In genomic region chr7:3861941-3862340, GRCh38 we compare ENCODE assay signal across 10 cellular contexts.
A peak's percentile ranks its signal among the peaks of the same experiment; 100 is the strongest.
DNase-seq lines count a peak whose midpoint lies in the region; ATAC-seq and TF ChIP-seq lines count a peak whose summit lies in the region.
"Had no signal": no experiment of that assay in that cellular context is flagged by ENCODE, and none has a peak within 500 bp of the region (broad histone marks: within the 10 kb centered on the region; RNA-seq: fewer than 3 reads in every experiment).

No MANE protein-coding gene starts in this region.

- BruUV-seq in MCF 10A (replicated peaks; lab: Mats Ljungman, UMichigan), result no TSS peak

- H3K9me3 ChIP-seq in SK-N-SH, result no peaks in the 10 kb centered on the region
- peaks cover 0 to 2% of the 10 kb centered on the region in 2 donors for H3K9me3 ChIP-seq in left lung
- H3K9me3 ChIP-seq in transverse colon, result no peaks in the 10 kb centered on the region

- no peaks in the 10 kb centered on the region for H3F3A ChIP-seq in SK-N-SH (replicated peaks; ENCODE audit: insufficient read depth)

- CTCF ChIA-PET in SK-N-SH (lab: Yijun Ruan, JAX), result interaction anchor here (1.2 kb wide), 1 partner anchor 10 kb away, joined by 5 read pairs; no protein-coding TSS in a partner anchor
- CTCF ChIA-PET in MCF 10A (lab: Yijun Ruan, JAX), result interaction anchor here (0.6 to 1.2 kb wide), 2 partner anchors 34 to 768 kb away, joined by 3 to 4 read pairs; no protein-coding TSS in a partner anchor
- CTCF ChIA-PET in activated CD4-positive, alpha-beta memory T cell treated with anti-CD3 and anti-CD28 coated beads for 36 hours (lab: Charles Lee), result no interaction called here

- POLR2A ChIA-PET in SK-N-SH (lab: Yijun Ruan, JAX), result no interaction called here
- POLR2A ChIA-PET in MCF 10A (lab: Yijun Ruan, JAX), result interaction anchor here (1.0 to 1.7 kb wide), 4 partner anchors 10 to 676 kb away, joined by 3 to 5 read pairs (median 4); no protein-coding TSS in a partner anchor
- POLR2A ChIA-PET in activated CD4-positive, alpha-beta memory T cell treated with anti-CD3 and anti-CD28 coated beads for 36 hours (lab: Charles Lee), result no interaction called here

- H3K4me1 Mint-ChIP-seq in MCF 10A (ENCODE audit: insufficient read depth, unreplicated experiment), result peaks cover 19% of the 10 kb centered on the region
- peaks cover 6% of the 10 kb centered on the region for H3K4me1 Mint-ChIP-seq in activated CD4-positive, alpha-beta memory T cell treated with anti-CD3 and anti-CD28 coated beads for 36 hours (ENCODE audit: low read depth)
- H3K4me1 Mint-ChIP-seq: activated naive CD4-positive, alpha-beta T cell treated with anti-CD3 and anti-CD28 coated beads, Interleukin-2, amount 50 U/mL, for 24 hours had no signal

- in situ Hi-C loops in transverse colon (cut with MboI; ENCODE audit: low pct_ligation_motif_present in 1 of 4, low pct_unique_long_range_greater_than_20kb in 1 of 4, low sequenced_read_pairs in 3 of 4), result no loop called here

- 22% methylated on average over 5 of the region's 5 CpGs for WGBS in SK-N-SH (ENCODE audit: low lambda C conversion rate)
- 0 to 22% methylated on average over 1 to 5 of the region's 5 CpGs for WGBS in transverse colon (ENCODE audit: low coverage in 1 of 2), 2 donors

- H3K27me3 Mint-ChIP-seq in MCF 10A (ENCODE audit: insufficient read depth, unreplicated experiment), result no peaks in the 10 kb centered on the region
- H3K27me3 Mint-ChIP-seq in activated CD4-positive, alpha-beta memory T cell treated with anti-CD3 and anti-CD28 coated beads for 36 hours, result peaks cover 5% of the 10 kb centered on the region

- DNase-seq in SK-N-SH (no peak), MCF 10A (ENCODE audit: unreplicated experiment) (peak; percentile 85), left lung (peak in 1 of 2 donors; percentile 37), transverse colon (no peak)
- no peak for DNase-seq in activated CD4-positive, alpha-beta memory T cell treated with anti-CD3 and anti-CD28 coated beads for 36 hours
- DNase-seq: AML-193 had no signal

- peaks cover 17% of the 10 kb centered on the region for H3K9me3 Mint-ChIP-seq in MCF 10A (ENCODE audit: unreplicated experiment)
- H3K9me3 Mint-ChIP-seq in activated CD4-positive, alpha-beta memory T cell treated with anti-CD3 and anti-CD28 coated beads for 36 hours, result no peaks in the 10 kb centered on the region
- H3K9me3 Mint-ChIP-seq: activated naive CD4-positive, alpha-beta T cell treated with anti-CD3 and anti-CD28 coated beads, Interleukin-2, amount 50 U/mL, for 24 hours had no signal

- H3K9ac ChIP-seq in SK-N-SH, result no peak overlapping the region

- no peaks in the 10 kb centered on the region for H3K27me3 ChIP-seq in SK-N-SH (ENCODE audit: insufficient read depth)
- H3K27me3 ChIP-seq in left lung, result no peaks in the 10 kb centered on the region
- H3K27me3 ChIP-seq in transverse colon, result no peaks in the 10 kb centered on the region

- no peak for TF ChIP-seq POLR2A in transverse colon (IDR thresholded peaks at IDR 0.05)

- H3K27ac Mint-ChIP-seq in MCF 10A (ENCODE audit: low read depth, unreplicated experiment), result peak overlapping the region; percentile 73
- no peak overlapping the region for H3K27ac Mint-ChIP-seq in activated CD4-positive, alpha-beta memory T cell treated with anti-CD3 and anti-CD28 coated beads for 36 hours
- H3K27ac Mint-ChIP-seq: activated naive CD4-positive, alpha-beta T cell treated with anti-CD3 and anti-CD28 coated beads, Interleukin-2, amount 50 U/mL, for 24 hours had no signal

- ATAC-seq in SK-N-SH treated with all-trans-retinoic acid at 6 μM for 48 hours (no peak), left lung (peak; percentile 91), HG02938 (IDR thresholded peaks at IDR 0.05; ENCODE audit: unreplicated experiment) (no peak), HG03045 (IDR thresholded peaks at IDR 0.05; ENCODE audit: unreplicated experiment) (no peak)

- H3K4me1 ChIP-seq in SK-N-SH (ENCODE audit: control insufficient read depth in 1 of 2, insufficient read depth in 2 of 2, low read depth in 1 of 2, low read length in 1 of 2) (no peaks in the 10 kb centered on the region), left lung (peaks cover 9 to 17% of the 10 kb centered on the region in 2 donors), transverse colon (peaks cover 0 to 7% (median 0%) of the 10 kb centered on the region in 4 donors)

- H3K4me3 ChIP-seq in SK-N-SH (ENCODE audit: low read depth in 2 of 2, low read length in 1 of 2), result no peak overlapping the region
- no peak overlapping the region for H3K4me3 ChIP-seq in left lung
- no peak overlapping the region for H3K4me3 ChIP-seq in transverse colon

- peak overlapping the region; percentile 7 for H3K4me3 Mint-ChIP-seq in MCF 10A (ENCODE audit: unreplicated experiment)
- no peak overlapping the region for H3K4me3 Mint-ChIP-seq in activated CD4-positive, alpha-beta memory T cell treated with anti-CD3 and anti-CD28 coated beads for 36 hours
- H3K4me3 Mint-ChIP-seq: activated naive CD4-positive, alpha-beta T cell treated with anti-CD3 and anti-CD28 coated beads, Interleukin-2, amount 50 U/mL, for 24 hours had no signal

- no peaks in the 10 kb centered on the region for H3K9me2 ChIP-seq in SK-N-SH

- H3K27ac ChIP-seq in SK-N-SH (ENCODE audit: low read depth in 2 of 2, low read length in 1 of 2) (no peak overlapping the region), left lung (peak overlapping the region; percentile 47 to 74), transverse colon (peak overlapping the region in 3 of 4 donors; percentile 7 to 40 (median 26))

- TF ChIP-seq EP300 in SK-N-SH (IDR thresholded peaks at IDR 0.05; ENCODE audit: borderline replicate concordance in 1 of 2, low read depth in 1 of 2, low read length in 1 of 2) (no peak), transverse colon (IDR thresholded peaks at IDR 0.05; ENCODE audit: low read depth) (no peak)

- H2AFZ ChIP-seq in SK-N-SH (ENCODE audit: low read depth), result no peak overlapping the region

- TF ChIP-seq RAD21 in SK-N-SH (IDR thresholded peaks at IDR 0.05; ENCODE audit: low read length), result no peak

- H4K20me1 ChIP-seq in SK-N-SH (ENCODE audit: insufficient read depth), result no peaks in the 10 kb centered on the region

- no peaks in the 10 kb centered on the region for H3K79me2 ChIP-seq in SK-N-SH (ENCODE audit: insufficient read depth)

- H3K36me3 ChIP-seq in SK-N-SH (replicated peaks in 1 of 2; ENCODE audit: control insufficient read depth in 1 of 2, insufficient read depth in 2 of 2, low read length in 1 of 2) (no peaks in the 10 kb centered on the region), left lung (no peaks in the 10 kb centered on the region), transverse colon (no peaks in the 10 kb centered on the region)

- intact Hi-C loops in MCF 10A (cut with micrococcal nuclease) (no loop called here), left lung (cut with DNase I) (no loop called here), transverse colon (cut with DNase I; ENCODE audit: low total_unique reads) (no loop called here)
- intact Hi-C loops in activated CD4-positive, alpha-beta memory T cell treated with anti-CD3 and anti-CD28 coated beads for 36 hours (cut with micrococcal nuclease), result no loop called here

- no peaks in the 10 kb centered on the region for H3K36me3 Mint-ChIP-seq in MCF 10A (ENCODE audit: insufficient read depth, unreplicated experiment)
- no peaks in the 10 kb centered on the region for H3K36me3 Mint-ChIP-seq in activated CD4-positive, alpha-beta memory T cell treated with anti-CD3 and anti-CD28 coated beads for 36 hours
- H3K36me3 Mint-ChIP-seq: activated naive CD4-positive, alpha-beta T cell treated with anti-CD3 and anti-CD28 coated beads, Interleukin-2, amount 50 U/mL, for 24 hours had no signal

- no peak overlapping the region for H3K4me2 ChIP-seq in SK-N-SH

- TF ChIP-seq CTCF in SK-N-SH (IDR thresholded peaks at IDR 0.05) (no peak), MCF 10A (IDR thresholded peaks at IDR 0.05; ENCODE audit: unreplicated experiment) (no peak), left lung (IDR thresholded peaks at IDR 0.05) (no peak), transverse colon (IDR thresholded peaks at IDR 0.05) (no peak)

TF ChIP-seq in SK-N-SH treated with all-trans-retinoic acid at 6 μM for 48 hours, 23 proteins besides CTCF, POLR2A, EP300 and RAD21:
- no peak for TF ChIP-seq PPARA (CRISPR knock-in tag; IDR thresholded peaks at IDR 0.05; ENCODE audit: borderline replicate concordance)
- no peak for TF ChIP-seq GLIS3 (CRISPR knock-in tag; IDR thresholded peaks at IDR 0.05)
- TF ChIP-seq ISL1 (CRISPR knock-in tag; IDR thresholded peaks at IDR 0.05), result peak; percentile 56

TF ChIP-seq in SK-N-SH, 30 proteins besides CTCF, POLR2A, EP300 and RAD21:
- TF ChIP-seq JUND (IDR thresholded peaks at IDR 0.05) (no peak), MEF2A (IDR thresholded peaks at IDR 0.05; ENCODE audit: borderline replicate concordance, low read depth) (no peak), RCOR1 (IDR thresholded peaks at IDR 0.05; ENCODE audit: low read length) (no peak), YY1 (IDR thresholded peaks at IDR 0.05; ENCODE audit: low read depth) (no peak), ELF1 (IDR thresholded peaks at IDR 0.05) (no peak)

Comparison
In these comparisons a context has a peak if more than half of its experiments do, and no peak if none do; other contexts are left out.
1. H3K27ac ChIP-seq: peak in left lung (2 of 2) and transverse colon (3 of 4); none in SK-N-SH (0 of 2).